In the genomic region with DNA sequence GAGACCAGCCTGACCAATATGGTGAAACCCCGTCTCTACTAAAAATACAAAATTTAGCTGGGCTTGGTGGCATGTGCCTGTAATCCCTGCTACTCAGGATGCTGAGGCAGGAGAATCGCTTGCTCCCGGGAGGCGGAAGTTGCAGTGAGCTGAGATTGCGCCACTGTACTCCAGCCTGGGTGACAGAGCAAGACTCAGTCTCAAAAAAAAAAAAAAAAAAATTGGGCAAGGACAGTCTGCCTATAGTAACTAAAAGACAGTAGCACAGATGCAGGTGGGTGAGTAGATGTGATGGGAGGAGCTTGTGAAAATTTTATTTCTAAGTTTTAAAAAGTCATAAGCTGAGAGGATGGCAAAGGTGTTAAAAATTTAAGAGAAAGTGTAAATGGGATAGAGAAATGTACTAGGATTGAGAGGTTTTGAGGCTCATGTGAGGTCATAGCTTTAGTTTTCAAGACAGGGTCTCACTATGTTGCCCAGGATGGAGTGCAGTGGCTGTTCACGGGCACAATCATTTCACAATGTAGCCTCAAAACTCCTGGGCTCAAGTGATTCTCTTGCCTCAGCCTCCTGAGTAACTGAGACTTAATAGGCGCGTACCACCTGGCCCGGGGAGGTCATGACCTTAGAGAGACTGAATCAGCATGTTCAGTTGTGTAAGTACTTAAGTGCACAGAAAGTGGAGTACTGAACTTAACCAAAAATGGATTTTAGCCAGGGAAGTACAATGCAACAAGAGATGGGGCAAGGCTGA, we compare ENCODE assay signal across 9 cellular contexts. TPM values are rescaled to one million over a fixed set of nuclear protein-coding genes. Genes with fewer than 3 reads are reported as not detected.
DNase-seq lines count a peak whose midpoint lies in the region; ATAC-seq, FAIRE-seq and TF ChIP-seq lines count a peak whose summit lies in the region.
"Had no signal": no experiment of that assay in that cellular context is flagged by ENCODE, and none has a peak within 500 bp of the region (broad histone marks: within the 10 kb centered on the region; RNA-seq: fewer than 3 reads in every experiment).

No MANE protein-coding gene starts in this region.

- DNase-seq in NOMO-1 treated with DMSO at 0.1 percent for 48 hours (lab: John Stamatoyannopoulos, UW; ENCODE audit: unreplicated experiment) (peak; percentile 60), nephron progenitor cell (no peak), D721Med (ENCODE audit: insufficient read length, low spot score) (no peak), GM12892 (ENCODE audit: insufficient read length) (no peak)
- DNase-seq: activated CD8-positive, alpha-beta memory T cell treated with anti-CD3 and anti-CD28 coated beads, Interleukin-2, amount 50 U/mL, for 4 hours had no signal

- TF ChIP-seq POLR2A in GM19193 (IDR thresholded peaks at IDR 0.05; ENCODE audit: extremely low read depth, insufficient read depth, insufficient read length) (peak; percentile 29), GM12892 (IDR thresholded peaks at IDR 0.05; ENCODE audit: low read depth, low read length) (no peak)

- H3K36me3 Mint-ChIP-seq in dendritic cell treated with granulocyte-macrophage colony-stimulating factor and Interleukin-4, amounts not matched to agents 40 ng/mL and 50 ng/mL, for 4 days (ENCODE audit: low read depth), result peaks cover 40% of the 10 kb centered on the region
- H3K36me3 Mint-ChIP-seq in nephron progenitor cell (ENCODE audit: low read depth), result peaks cover 47% of the 10 kb centered on the region

- TF ChIP-seq CTCF in nephron progenitor cell (IDR thresholded peaks at IDR 0.05), result no peak
- no peak for TF ChIP-seq CTCF in D721Med (IDR thresholded peaks at IDR 0.05; ENCODE audit: insufficient read depth, missing control alignments)

- H3K27ac Mint-ChIP-seq in dendritic cell treated with granulocyte-macrophage colony-stimulating factor and Interleukin-4, amounts not matched to agents 40 ng/mL and 50 ng/mL, for 4 days, result peak overlapping the region; percentile 77
- H3K27ac Mint-ChIP-seq in nephron progenitor cell, result peak overlapping the region; percentile 3

- H3K4me3 Mint-ChIP-seq in dendritic cell treated with granulocyte-macrophage colony-stimulating factor and Interleukin-4, amounts not matched to agents 40 ng/mL and 50 ng/mL, for 4 days, result no peak overlapping the region
- no peak overlapping the region for H3K4me3 Mint-ChIP-seq in nephron progenitor cell

- H3K4me1 Mint-ChIP-seq in dendritic cell treated with granulocyte-macrophage colony-stimulating factor and Interleukin-4, amounts not matched to agents 40 ng/mL and 50 ng/mL, for 4 days (ENCODE audit: low read depth), result peaks cover 45% of the 10 kb centered on the region
- peaks cover 4% of the 10 kb centered on the region for H3K4me1 Mint-ChIP-seq in nephron progenitor cell

- H3K9me3 Mint-ChIP-seq in dendritic cell treated with granulocyte-macrophage colony-stimulating factor and Interleukin-4, amounts not matched to agents 40 ng/mL and 50 ng/mL, for 4 days, result no peaks in the 10 kb centered on the region
- H3K9me3 Mint-ChIP-seq in nephron progenitor cell, result peaks cover 11% of the 10 kb centered on the region

- no peaks in the 10 kb centered on the region for H3K27me3 Mint-ChIP-seq in dendritic cell treated with granulocyte-macrophage colony-stimulating factor and Interleukin-4, amounts not matched to agents 40 ng/mL and 50 ng/mL, for 4 days
- H3K27me3 Mint-ChIP-seq in nephron progenitor cell (ENCODE audit: low read depth, poor library complexity), result peaks cover 4% of the 10 kb centered on the region

- ATAC-seq in HG03039 (IDR thresholded peaks at IDR 0.05; ENCODE audit: unreplicated experiment), result no peak

- intact Hi-C loops in dendritic cell treated with granulocyte-macrophage colony-stimulating factor and Interleukin-4, amounts not matched to agents 40 ng/mL and 50 ng/mL, for 4 days (cut with micrococcal nuclease), result no loop called here

- no peak for FAIRE-seq in D721Med (lab: Jason Lieb, UNC)
- no peak for FAIRE-seq in GM12892 (lab: Jason Lieb, UNC)
- FAIRE-seq: endothelial cell of umbilical vein had no signal

RNA-seq across cellular contexts. Expression of gene PTP4A2, which starts 33.7 kb away (rescaled TPM):
- 377 TPM for polyA plus RNA-seq in GM12892 (2012; ENCODE audit: missing spikeins)
